Comparison of ENCODE assay signal across 8 cellular contexts in genomic region chr6:36545767-36546663, GRCh38. TPM values are rescaled to one million over a fixed set of nuclear protein-coding genes. Genes with fewer than 3 reads are reported as not detected.
DNase-seq lines count a peak whose midpoint lies in the region; ATAC-seq and TF ChIP-seq lines count a peak whose summit lies in the region.

No MANE protein-coding gene starts in this region.

- DNase-seq in CD8-positive, alpha-beta T cell, result peak in 4 of 7 experiments; percentile 6 to 60 (median 23)
- DNase-seq in HuH-7 (ENCODE audit: low spot score), result peak; percentile 26
- DNase-seq in activated CD4-positive, alpha-beta T cell treated with anti-CD3 and anti-CD28 coated beads, Interleukin-2, amount 10 ng/mL, durations not matched to agents 7 days and 5 days, result peak; percentile 23
- DNase-seq in mucosa of gallbladder (ENCODE audit: low spot score), result no peak
- DNase-seq in NCI-H1105 (lab: John Stamatoyannopoulos, UW), result no peak

- H3K4me1 ChIP-seq in CD8-positive, alpha-beta T cell (ENCODE audit: insufficient read depth, low read length), result peaks cover 43% of the 10 kb centered on the region
- H3K4me1 ChIP-seq in esophagus (ENCODE audit: control insufficient read depth in 2 of 2, insufficient read depth in 2 of 2, low read length in 1 of 2), result peaks cover 0 to 3% of the 10 kb centered on the region in 2 donors
- H3K4me1 ChIP-seq in muscle layer of duodenum (ENCODE audit: control insufficient read depth in 1 of 2, insufficient read depth in 2 of 2, low read length in 2 of 2), result peaks cover 11 to 28% of the 10 kb centered on the region in 2 donors

- TF ChIP-seq CTCF in CD8-positive, alpha-beta T cell (IDR thresholded peaks at IDR 0.05), result no peak

- 4 to 6% methylated on average over 13 of the region's 13 CpGs for WGBS in esophagus, 2 donors

- peaks cover 5% of the 10 kb centered on the region for H3K36me3 ChIP-seq in CD8-positive, alpha-beta T cell (ENCODE audit: insufficient read depth, low read length)
- no peaks in the 10 kb centered on the region for H3K36me3 ChIP-seq in esophagus (ENCODE audit: control insufficient read depth in 2 of 2, insufficient read depth in 2 of 2, low read length in 1 of 2)
- peaks cover 0 to 4% of the 10 kb centered on the region in 2 donors for H3K36me3 ChIP-seq in muscle layer of duodenum (ENCODE audit: control insufficient read depth in 1 of 2, insufficient read depth in 2 of 2, low read length in 2 of 2)

- intact Hi-C loops in CD8-positive, alpha-beta T cell (cut with DNase I, micrococcal nuclease), result loop anchor here (2.0 to 5.0 kb wide), 5 partner anchors 103 to 136 kb away; partner anchors contain the start of genes KCTD20 (in 2 of the 2) and PXT1 (in 2 of the 2)

- no peaks in the 10 kb centered on the region for H3K9me3 Mint-ChIP-seq in CD8-positive, alpha-beta T cell
- H3K9me3 Mint-ChIP-seq in activated CD4-positive, alpha-beta T cell treated with anti-CD3 and anti-CD28 coated beads, Interleukin-2, amount 10 ng/mL, durations not matched to agents 7 days and 5 days, result no peaks in the 10 kb centered on the region

- peaks cover 63% of the 10 kb centered on the region for H3K4me1 Mint-ChIP-seq in CD8-positive, alpha-beta T cell (ENCODE audit: low read depth)
- H3K4me1 Mint-ChIP-seq in activated CD4-positive, alpha-beta T cell treated with anti-CD3 and anti-CD28 coated beads, Interleukin-2, amount 10 ng/mL, durations not matched to agents 7 days and 5 days, result peaks cover 50% of the 10 kb centered on the region

- H3K27me3 Mint-ChIP-seq in CD8-positive, alpha-beta T cell (ENCODE audit: low read depth), result no peaks in the 10 kb centered on the region
- no peaks in the 10 kb centered on the region for H3K27me3 Mint-ChIP-seq in activated CD4-positive, alpha-beta T cell treated with anti-CD3 and anti-CD28 coated beads, Interleukin-2, amount 10 ng/mL, durations not matched to agents 7 days and 5 days

- peak overlapping the region; percentile 99 for H3K27ac Mint-ChIP-seq in CD8-positive, alpha-beta T cell
- peak overlapping the region; percentile 94 for H3K27ac Mint-ChIP-seq in activated CD4-positive, alpha-beta T cell treated with anti-CD3 and anti-CD28 coated beads, Interleukin-2, amount 10 ng/mL, durations not matched to agents 7 days and 5 days

- H3K4me3 ChIP-seq in CD8-positive, alpha-beta T cell (ENCODE audit: low read depth, low read length), result peak overlapping the region; percentile 82
- H3K4me3 ChIP-seq in esophagus (ENCODE audit: low read depth in 1 of 2, low read length in 2 of 2) (peak overlapping the region; percentile 87 to 99), muscle layer of duodenum (ENCODE audit: low read depth in 1 of 2, low read length in 2 of 2) (peak overlapping the region; percentile 89 to 99)

- CTCF ChIA-PET in CD8-positive, alpha-beta T cell (lab: Charles Lee), result interaction anchor here (2.0 kb wide), 1 partner anchor 52 kb away, joined by 7 read pairs; no protein-coding TSS in a partner anchor
- CTCF ChIA-PET in activated CD4-positive, alpha-beta T cell treated with anti-CD3 and anti-CD28 coated beads, Interleukin-2, amount 10 ng/mL, durations not matched to agents 7 days and 5 days (lab: Charles Lee), result interaction anchor here (0.6 kb wide), 2 partner anchors 113 to 1723 kb away, joined by 3 read pairs; no protein-coding TSS in a partner anchor

- peaks cover 36% of the 10 kb centered on the region for H3K36me3 Mint-ChIP-seq in CD8-positive, alpha-beta T cell
- peaks cover 38% of the 10 kb centered on the region for H3K36me3 Mint-ChIP-seq in activated CD4-positive, alpha-beta T cell treated with anti-CD3 and anti-CD28 coated beads, Interleukin-2, amount 10 ng/mL, durations not matched to agents 7 days and 5 days (ENCODE audit: low read depth)

- H3K4me3 Mint-ChIP-seq in CD8-positive, alpha-beta T cell, result peak overlapping the region; percentile 99
- H3K4me3 Mint-ChIP-seq in activated CD4-positive, alpha-beta T cell treated with anti-CD3 and anti-CD28 coated beads, Interleukin-2, amount 10 ng/mL, durations not matched to agents 7 days and 5 days, result peak overlapping the region; percentile 97

- no peaks in the 10 kb centered on the region for H3K9me3 ChIP-seq in CD8-positive, alpha-beta T cell (ENCODE audit: low read length)
- no peaks in the 10 kb centered on the region for H3K9me3 ChIP-seq in esophagus (ENCODE audit: control insufficient read depth in 2 of 2, insufficient read depth in 1 of 2, low read depth in 1 of 2, low read length in 1 of 2)
- no peaks in the 10 kb centered on the region for H3K9me3 ChIP-seq in muscle layer of duodenum (ENCODE audit: control insufficient read depth in 1 of 2, low read length in 2 of 2)

- ATAC-seq in CD8-positive, alpha-beta T cell, result peak; percentile 6
- ATAC-seq in HG03108 (IDR thresholded peaks at IDR 0.05; ENCODE audit: unreplicated experiment), result no peak

- peak overlapping the region; percentile 94 for H3K27ac ChIP-seq in CD8-positive, alpha-beta T cell (ENCODE audit: low read depth, low read length)
- H3K27ac ChIP-seq in esophagus (ENCODE audit: low read depth in 2 of 2, low read length in 1 of 2), result peak overlapping the region; percentile 97 to 99
- H3K27ac ChIP-seq in muscle layer of duodenum (ENCODE audit: low read length), result peak overlapping the region; percentile 99

- H3K27me3 ChIP-seq in CD8-positive, alpha-beta T cell (ENCODE audit: insufficient read depth, low read length), result no peaks in the 10 kb centered on the region
- H3K27me3 ChIP-seq in esophagus (ENCODE audit: control insufficient read depth in 1 of 2, insufficient read depth in 2 of 2, low read length in 2 of 2), result no peaks in the 10 kb centered on the region
- H3K27me3 ChIP-seq in muscle layer of duodenum (ENCODE audit: low read depth, low read length), result no peaks in the 10 kb centered on the region

- POLR2A ChIA-PET in CD8-positive, alpha-beta T cell (lab: Charles Lee), result interaction anchor here (0.5 to 6.9 kb wide), 11 partner anchors 25 to 132 kb away, joined by 3 to 141 read pairs (median 3); partner anchors contain the start of genes CDKN1A, KCTD20, PXT1 and SRSF3
- POLR2A ChIA-PET in activated CD4-positive, alpha-beta T cell treated with anti-CD3 and anti-CD28 coated beads, Interleukin-2, amount 10 ng/mL, durations not matched to agents 7 days and 5 days (lab: Charles Lee), result interaction anchor here (0.6 to 1.6 kb wide), 3 partner anchors 50 to 1674 kb away, joined by 3 to 4 read pairs (median 3); no protein-coding TSS in a partner anchor

RNA-seq across cellular contexts. Expression of gene STK38, which starts 1.3 kb away (rescaled TPM):
- total RNA-seq in CD8-positive, alpha-beta T cell, result 10 to 100 TPM; 37.6 to 38.7 TPM
- total RNA-seq in activated CD4-positive, alpha-beta T cell treated with anti-CD3 and anti-CD28 coated beads, Interleukin-2, amount 10 ng/mL, durations not matched to agents 7 days and 5 days, result 100 to 1,000 TPM in 1 of 2 experiments, 10 to 100 TPM in 1; 99.1 to 114 TPM
- 10 to 100 TPM; 24.0 to 32.2 TPM for polyA plus RNA-seq in esophagus
- total RNA-seq in mucosa of gallbladder, result 41.6 TPM

RNA-seq across cellular contexts. Expression of gene SRSF3, which starts 48.1 kb away (rescaled TPM):
- 100 to 1,000 TPM; 620 to 627 TPM for total RNA-seq in CD8-positive, alpha-beta T cell
- total RNA-seq in activated CD4-positive, alpha-beta T cell treated with anti-CD3 and anti-CD28 coated beads, Interleukin-2, amount 10 ng/mL, durations not matched to agents 7 days and 5 days, result 100 to 1,000 TPM; 394 to 441 TPM
- 100 to 1,000 TPM; 103 to 247 TPM for polyA plus RNA-seq in esophagus
- total RNA-seq in mucosa of gallbladder, result 190 TPM

Comparison
In these comparisons a context has a peak if more than half of its experiments do, and no peak if none do; other contexts are left out.
1. DNase-seq: peak in CD8-positive, alpha-beta T cell (4 of 7), HuH-7 (single experiment) and activated CD4-positive, alpha-beta T cell treated with anti-CD3 and anti-CD28 coated beads, Interleukin-2, amount 10 ng/mL, durations not matched to agents 7 days and 5 days (single experiment); none in mucosa of gallbladder (single experiment) and NCI-H1105 (single experiment).
2. Peak in every context shown above with its lines, with median percentiles within 50 percentile points of each other: H3K27ac ChIP-seq and H3K4me3 ChIP-seq.